33 cellular contexts compared by ENCODE assay signal in genomic region chr6:776394-777041, GRCh38.
"Had no signal": no experiment of that assay in that cellular context is flagged by ENCODE, and none has a peak within 500 bp of the region (broad histone marks: within the 10 kb centered on the region; RNA-seq: fewer than 3 reads in every experiment).

No MANE protein-coding gene starts in this region.

- ATAC-seq: activated CD4-positive, alpha-beta T cell treated with anti-CD3 and anti-CD28 coated beads for 36 hours; activated CD8-positive, alpha-beta memory T cell treated with anti-CD3 and anti-CD28 coated beads, Interleukin-2, amount 10 ng/mL, durations not matched to agents 7 days and 5 days; activated CD8-positive, alpha-beta T cell treated with anti-CD3 and anti-CD28 coated beads, Interleukin-2, amount 10 ng/mL, durations not matched to agents 7 days and 5 days; activated naive CD8-positive, alpha-beta T cell treated with anti-CD3 and anti-CD28 coated beads, Interleukin-2, amount 50 U/mL, for 24 hours; gastrocnemius medialis; heart left ventricle had no signal

- H3K4me3 ChIP-seq: adrenal gland, gastrocnemius medialis, heart left ventricle had no signal

- H3K4me1 Mint-ChIP-seq: activated CD4-positive, alpha-beta T cell treated with anti-CD3 and anti-CD28 coated beads for 36 hours; activated CD4-positive, alpha-beta T cell treated with anti-CD3 and anti-CD28 coated beads, Interleukin-2, amount 10 ng/mL, durations not matched to agents 24 days and 14 days; activated CD8-positive, alpha-beta memory T cell treated with anti-CD3 and anti-CD28 coated beads, Interleukin-2, amount 10 ng/mL, durations not matched to agents 7 days and 5 days; activated naive CD4-positive, alpha-beta T cell treated with anti-CD3 and anti-CD28 coated beads, Interleukin-2, amount 50 U/mL, for 24 hours; activated naive CD8-positive, alpha-beta T cell treated with anti-CD3 and anti-CD28 coated beads for 36 hours; activated naive CD8-positive, alpha-beta T cell treated with anti-CD3 and anti-CD28 coated beads, Interleukin-2, amount 50 U/mL, for 24 hours had no signal

- H3K27me3 Mint-ChIP-seq: activated naive CD4-positive, alpha-beta T cell treated with anti-CD3 and anti-CD28 coated beads, Interleukin-2, amount 50 U/mL, for 24 hours had no signal

- H3K27ac ChIP-seq: adrenal gland, brain microvascular endothelial cell, epithelial cell of prostate, gastrocnemius medialis, heart left ventricle had no signal

- H3K27ac Mint-ChIP-seq: activated CD4-positive, alpha-beta memory T cell treated with anti-CD3 and anti-CD28 coated beads for 36 hours; activated CD4-positive, alpha-beta T cell treated with anti-CD3 and anti-CD28 coated beads for 36 hours; activated CD4-positive, alpha-beta T cell treated with anti-CD3 and anti-CD28 coated beads, Interleukin-2, amount 10 ng/mL, durations not matched to agents 24 days and 14 days; activated CD8-positive, alpha-beta memory T cell treated with anti-CD3 and anti-CD28 coated beads, Interleukin-2, amount 10 ng/mL, durations not matched to agents 7 days and 5 days; activated CD8-positive, alpha-beta T cell treated with anti-CD3 and anti-CD28 coated beads, Interleukin-2, amount 10 ng/mL, durations not matched to agents 7 days and 5 days; activated naive CD4-positive, alpha-beta T cell treated with anti-CD3 and anti-CD28 coated beads for 36 hours; activated naive CD4-positive, alpha-beta T cell treated with anti-CD3 and anti-CD28 coated beads, Interleukin-2, amount 50 U/mL, for 24 hours; activated naive CD8-positive, alpha-beta T cell treated with anti-CD3 and anti-CD28 coated beads for 36 hours; activated naive CD8-positive, alpha-beta T cell treated with anti-CD3 and anti-CD28 coated beads, Interleukin-2, amount 50 U/mL, for 24 hours; activated T-helper 1 cell treated with anti-CD3 and anti-CD28 coated beads, Interleukin-12 subunit alpha, Interleukin-12 subunit beta, Interleukin-2, Interleukin-4 antibody, amounts not matched to agents 30 ng/mL and 10 ng/mL and 1 ng/mL, durations not matched to agents 14 hours and 24 hours and 36 hours; activated T-helper 2 cell treated with anti-CD3 and anti-CD28 coated beads, Interferon-gamma antibody, Interleukin-2, Interleukin-4, amounts not matched to agents 10 μg/mL and 5 μg/mL and 100 μg/mL, durations not matched to agents 14 hours and 24 hours and 36 hours had no signal

- H3K27me3 ChIP-seq: adrenal gland, brain microvascular endothelial cell, gastrocnemius medialis had no signal

- H3K36me3 ChIP-seq: adrenal gland, brain microvascular endothelial cell, gastrocnemius medialis, heart left ventricle had no signal

- H3K4me1 ChIP-seq: adrenal gland, gastrocnemius medialis, heart left ventricle had no signal

- H3K36me3 Mint-ChIP-seq: activated CD4-positive, alpha-beta memory T cell treated with anti-CD3 and anti-CD28 coated beads for 36 hours; activated CD8-positive, alpha-beta memory T cell treated with anti-CD3 and anti-CD28 coated beads, Interleukin-2, amount 10 ng/mL, durations not matched to agents 7 days and 5 days; activated naive CD4-positive, alpha-beta T cell treated with anti-CD3 and anti-CD28 coated beads, Interleukin-2, amount 50 U/mL, for 24 hours; activated naive CD8-positive, alpha-beta T cell treated with anti-CD3 and anti-CD28 coated beads for 36 hours had no signal

- H3K9me3 ChIP-seq: adrenal gland, gastrocnemius medialis had no signal

- FAIRE-seq: astrocyte, colon, endometrium, endothelial cell of umbilical vein had no signal

- H3K9me3 Mint-ChIP-seq: activated CD4-positive, alpha-beta T cell treated with anti-CD3 and anti-CD28 coated beads, Interleukin-2, amount 10 ng/mL, durations not matched to agents 24 days and 14 days; activated naive CD4-positive, alpha-beta T cell treated with anti-CD3 and anti-CD28 coated beads for 36 hours; activated naive CD4-positive, alpha-beta T cell treated with anti-CD3 and anti-CD28 coated beads, Interleukin-2, amount 50 U/mL, for 24 hours; activated naive CD8-positive, alpha-beta T cell treated with anti-CD3 and anti-CD28 coated beads for 36 hours; activated naive CD8-positive, alpha-beta T cell treated with anti-CD3 and anti-CD28 coated beads, Interleukin-2, amount 50 U/mL, for 24 hours; activated T-helper 1 cell treated with anti-CD3 and anti-CD28 coated beads, Interleukin-12 subunit alpha, Interleukin-12 subunit beta, Interleukin-2, Interleukin-4 antibody, amounts not matched to agents 30 ng/mL and 10 ng/mL and 1 ng/mL, durations not matched to agents 14 hours and 24 hours and 36 hours; activated T-helper 2 cell treated with anti-CD3 and anti-CD28 coated beads, Interferon-gamma antibody, Interleukin-2, Interleukin-4, amounts not matched to agents 10 μg/mL and 5 μg/mL and 100 μg/mL, durations not matched to agents 14 hours and 24 hours and 36 hours had no signal

- H3K4me3 Mint-ChIP-seq: activated CD4-positive, alpha-beta memory T cell treated with anti-CD3 and anti-CD28 coated beads for 36 hours; activated CD4-positive, alpha-beta T cell treated with anti-CD3 and anti-CD28 coated beads for 36 hours; activated CD4-positive, alpha-beta T cell treated with anti-CD3 and anti-CD28 coated beads, Interleukin-2, amount 10 ng/mL, durations not matched to agents 24 days and 14 days; activated CD8-positive, alpha-beta memory T cell treated with anti-CD3 and anti-CD28 coated beads, Interleukin-2, amount 10 ng/mL, durations not matched to agents 7 days and 5 days; activated CD8-positive, alpha-beta T cell treated with anti-CD3 and anti-CD28 coated beads, Interleukin-2, amount 10 ng/mL, durations not matched to agents 7 days and 5 days; activated naive CD4-positive, alpha-beta T cell treated with anti-CD3 and anti-CD28 coated beads for 36 hours; activated naive CD4-positive, alpha-beta T cell treated with anti-CD3 and anti-CD28 coated beads, Interleukin-2, amount 50 U/mL, for 24 hours; activated naive CD8-positive, alpha-beta T cell treated with anti-CD3 and anti-CD28 coated beads for 36 hours; activated naive CD8-positive, alpha-beta T cell treated with anti-CD3 and anti-CD28 coated beads, Interleukin-2, amount 50 U/mL, for 24 hours; activated T-helper 1 cell treated with anti-CD3 and anti-CD28 coated beads, Interleukin-12 subunit alpha, Interleukin-12 subunit beta, Interleukin-2, Interleukin-4 antibody, amounts not matched to agents 30 ng/mL and 10 ng/mL and 1 ng/mL, durations not matched to agents 14 hours and 24 hours and 36 hours had no signal

- DNase-seq: activated CD4-positive, alpha-beta memory T cell treated with anti-CD3 and anti-CD28 coated beads for 36 hours; activated CD4-positive, alpha-beta T cell treated with anti-CD3 and anti-CD28 coated beads for 36 hours; activated CD4-positive, alpha-beta T cell treated with anti-CD3 and anti-CD28 coated beads, Interleukin-2, amount 10 ng/mL, durations not matched to agents 24 days and 14 days; activated CD4-positive, CD25-positive, alpha-beta regulatory T cell; activated CD4-positive, CD25-positive, alpha-beta regulatory T cell treated with anti-CD3 and anti-CD28 coated beads, Interleukin-2, amount 50 U/mL, for 72 hours; activated CD8-positive, alpha-beta memory T cell treated with anti-CD3 and anti-CD28 coated beads, Interleukin-2, amount 10 ng/mL, durations not matched to agents 7 days and 5 days; activated CD8-positive, alpha-beta memory T cell treated with anti-CD3 and anti-CD28 coated beads, Interleukin-2, amount 50 U/mL, for 4 hours; activated CD8-positive, alpha-beta T cell treated with anti-CD3 and anti-CD28 coated beads, Interleukin-2, amount 10 ng/mL, durations not matched to agents 7 days and 5 days; activated effector memory CD4-positive, alpha-beta T cell treated with anti-CD3 and anti-CD28 coated beads, Interleukin-2, amount 50 U/mL, for 16 hours; activated naive CD4-positive, alpha-beta T cell treated with anti-CD3 and anti-CD28 coated beads for 36 hours; activated naive CD8-positive, alpha-beta T cell treated with anti-CD3 and anti-CD28 coated beads for 36 hours; activated naive CD8-positive, alpha-beta T cell treated with anti-CD3 and anti-CD28 coated beads, Interleukin-2, amount 50 U/mL, for 24 hours; activated T-cell treated with anti-CD3 and anti-CD28 coated beads, Interleukin-2, amount 50 U/mL, for 1 hour; activated T-cell treated with anti-CD3 and anti-CD28 coated beads, Interleukin-2, amount 50 U/mL, for 48 hours; adrenal gland; brain microvascular endothelial cell; caudate nucleus; cortex of kidney; dermis blood vessel endothelial cell; effector CD4-positive, alpha-beta T cell; foreskin fibroblast; gastrocnemius medialis; glutamatergic neuron; heart left ventricle; T-helper 2 cell had no signal
